Comparison of ENCODE assay signal across 9 cellular contexts in the genomic region with DNA sequence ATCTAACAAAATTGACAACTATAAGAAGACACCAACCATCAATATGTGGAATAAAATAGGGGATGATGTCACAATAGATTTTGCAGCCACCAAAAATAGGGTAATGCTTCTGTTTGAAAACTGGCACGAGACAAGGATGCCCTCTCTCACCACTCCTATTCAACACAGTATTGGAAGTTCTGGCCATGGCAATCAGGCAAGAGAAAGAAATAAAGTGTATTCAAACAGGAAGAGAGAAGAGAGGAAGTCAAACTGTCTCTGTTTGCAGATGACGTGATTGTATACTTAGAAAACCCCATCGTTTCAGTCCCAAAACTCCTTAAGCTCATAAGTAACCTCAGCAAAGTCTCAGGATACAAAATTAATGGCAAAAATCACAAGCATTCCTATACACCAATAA. TPM values are rescaled to one million over a fixed set of nuclear protein-coding genes. Genes with fewer than 3 reads are reported as not detected.
"Had no signal": no experiment of that assay in that cellular context is flagged by ENCODE, and none has a peak within 500 bp of the region (broad histone marks: within the 10 kb centered on the region; RNA-seq: fewer than 3 reads in every experiment).

No MANE protein-coding gene starts in this region.

RNA-seq across cellular contexts. Expression of a gene that starts 34.4 kb away (rescaled TPM):
- total RNA-seq: body of pancreas, cardiac septum, dermis blood vessel endothelial cell, foreskin keratinocyte, glomerular endothelial cell, osteocyte, progenitor cell of endocrine pancreas, sigmoid colon, WTC11 had no signal
- polyA plus RNA-seq: foreskin keratinocyte had no signal
